In the genomic region with DNA sequence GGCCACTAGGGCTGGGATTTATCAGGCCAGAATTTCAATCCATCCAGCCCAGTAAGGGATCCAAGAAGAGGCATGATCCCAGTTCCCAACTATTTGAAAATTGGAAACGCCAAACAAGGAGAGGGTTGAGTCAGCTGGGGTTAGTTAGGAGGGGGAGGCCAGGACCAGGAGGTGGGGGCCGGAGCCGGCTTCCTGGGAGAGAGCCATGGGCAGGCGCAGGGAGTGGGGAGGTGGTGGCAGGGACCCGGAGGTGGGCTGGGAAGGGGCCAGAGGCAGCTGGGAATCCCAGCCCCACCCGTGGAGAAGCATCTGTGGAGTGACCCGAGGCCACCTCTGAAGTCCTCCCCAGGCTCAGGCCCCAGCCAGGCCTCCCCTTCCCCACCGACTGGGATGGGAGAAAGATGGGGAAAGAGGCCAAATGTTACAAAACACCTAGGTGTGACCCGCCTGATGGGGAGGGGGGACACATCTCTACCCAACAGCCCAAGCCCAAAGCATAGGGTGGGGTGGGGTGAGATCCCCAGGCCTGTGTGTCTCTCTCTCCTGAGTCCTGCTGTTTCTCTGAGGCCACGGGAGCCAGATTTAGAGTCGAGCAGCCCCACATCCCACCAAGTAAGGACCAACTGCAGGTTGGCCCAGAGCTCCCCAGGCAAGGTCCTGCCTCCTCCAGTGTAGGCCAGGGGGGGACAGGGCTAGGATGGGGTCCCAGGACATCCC, we compare ENCODE assay signal across 10 cellular contexts. TPM values are rescaled to one million over a fixed set of nuclear protein-coding genes. Genes with fewer than 3 reads are reported as not detected.
A peak's percentile ranks its signal among the peaks of the same experiment; 100 is the strongest.
DNase-seq lines count a peak whose midpoint lies in the region; ATAC-seq and TF ChIP-seq lines count a peak whose summit lies in the region.
"Had no signal": no experiment of that assay in that cellular context is flagged by ENCODE, and none has a peak within 500 bp of the region (broad histone marks: within the 10 kb centered on the region; RNA-seq: fewer than 3 reads in every experiment).

No MANE protein-coding gene starts in this region.

- H3K36me3 Mint-ChIP-seq in osteocyte (ENCODE audit: unreplicated experiment) = peaks cover 5% of the 10 kb centered on the region

- no peaks in the 10 kb centered on the region for H3K27me3 Mint-ChIP-seq in osteocyte (ENCODE audit: unreplicated experiment)

- H3K4me1 Mint-ChIP-seq in osteocyte (ENCODE audit: unreplicated experiment) = peaks cover 66% of the 10 kb centered on the region

- no peak overlapping the region for H3K4me3 Mint-ChIP-seq in osteocyte (ENCODE audit: unreplicated experiment)

- H3K4me3 ChIP-seq in gastroesophageal sphincter = peak overlapping the region in 1 of 2 donors; percentile 13
- no peak overlapping the region for H3K4me3 ChIP-seq in uterus

- WGBS in gastroesophageal sphincter (ENCODE audit: low coverage in 1 of 2), 2 donors = 0 to 12% methylated on average over 1 to 5 of the region's 11 CpGs

- intact Hi-C loops in uterus (cut with DNase I; ENCODE audit: low total_unique reads) = no loop called here

- TF ChIP-seq POLR2A in gastroesophageal sphincter (IDR thresholded peaks at IDR 0.05) (peak in 1 of 2 donors; percentile 10), uterus (IDR thresholded peaks at IDR 0.05) (peak in 1 of 2 donors; percentile 40)

- TF ChIP-seq CTCF in RWPE1 (conservative IDR thresholded peaks at IDR 0.05; ENCODE audit: low read depth) (no peak), gastroesophageal sphincter (IDR thresholded peaks at IDR 0.05) (peak in 1 of 4 experiments; percentile 6), osteocyte (IDR thresholded peaks at IDR 0.05) (no peak), uterus (IDR thresholded peaks at IDR 0.05) (no peak)

- H3K36me3 ChIP-seq in gastroesophageal sphincter (peaks cover 0 to 5% of the 10 kb centered on the region in 2 donors), uterus (no peaks in the 10 kb centered on the region)

- POLR2A ChIA-PET in RWPE1 (lab: Yijun Ruan, JAX; ENCODE audit: low non-redundant PET) = no interaction called here

- no peaks in the 10 kb centered on the region for H3K27me3 ChIP-seq in gastroesophageal sphincter
- H3K27me3 ChIP-seq in uterus = no peaks in the 10 kb centered on the region

- peaks cover 28 to 98% (median 84%) of the 10 kb centered on the region in 3 donors for H3K4me1 ChIP-seq in gastroesophageal sphincter
- H3K4me1 ChIP-seq in uterus = peaks cover 17 to 62% of the 10 kb centered on the region in 2 donors

- H3K9me3 Mint-ChIP-seq in osteocyte (ENCODE audit: unreplicated experiment) = no peaks in the 10 kb centered on the region

- CTCF ChIA-PET in RWPE1 (lab: Yijun Ruan, JAX) = interaction anchor here (0.7 kb wide), 1 partner anchor 205 kb away, joined by 3 read pairs; no protein-coding TSS in a partner anchor

- DNase-seq in RWPE1 (ENCODE audit: low spot score) (no peak), osteocyte (ENCODE audit: extremely low spot score, unreplicated experiment) (no peak), uterus (peak; percentile 92), HPDE6-E6E7 (ENCODE audit: extremely low spot score) (no peak), ureter (ENCODE audit: low spot score) (no peak)
- DNase-seq: hypothalamus, NCI-H524 had no signal

- H3K27ac Mint-ChIP-seq in osteocyte (ENCODE audit: unreplicated experiment) = peak overlapping the region; percentile 89

- peak overlapping the region; percentile 78 for H3K27ac ChIP-seq in RWPE1
- peak overlapping the region; percentile 95 to 98 (median 96) for H3K27ac ChIP-seq in gastroesophageal sphincter
- H3K27ac ChIP-seq in uterus = peak overlapping the region; percentile 93

- no peaks in the 10 kb centered on the region for H3K9me3 ChIP-seq in gastroesophageal sphincter
- no peaks in the 10 kb centered on the region for H3K9me3 ChIP-seq in uterus

- ATAC-seq in gastroesophageal sphincter (peak; percentile 76), GM19328 (IDR thresholded peaks at IDR 0.05; ENCODE audit: unreplicated experiment) (no peak)

- no peak for TF ChIP-seq EP300 in gastroesophageal sphincter (IDR thresholded peaks at IDR 0.05)

RNA-seq across cellular contexts. Expression of gene HSPG2, which starts 10.1 kb away (rescaled TPM):
- 1,000 to 10,000 TPM in 1 of 4 donors, 100 to 1,000 TPM in 3; 311 to 1,021 (median 351) TPM for total RNA-seq in gastroesophageal sphincter
- total RNA-seq in osteocyte = 197 and 230 TPM in 2 replicates
- 100 to 1,000 TPM in 3 of 4 donors, 10 to 100 TPM in 1; 96.8 to 677 (median 290) TPM for total RNA-seq in uterus
- 298 TPM for total RNA-seq in ureter

RNA-seq across cellular contexts. Expression of gene CELA3B, which starts 49.9 kb away (rescaled TPM):
- total RNA-seq in gastroesophageal sphincter = not detected
- total RNA-seq in osteocyte = not detected in 2 replicates
- under 1 TPM in 1 of 4 donors, not detected in 3; 0.35 TPM for total RNA-seq in uterus
- total RNA-seq in ureter = not detected
- total RNA-seq: activated CD8-positive, alpha-beta memory T cell treated with anti-CD3 and anti-CD28 coated beads for 36 hours had no signal

Comparison
In these comparisons a context has a peak if more than half of its experiments do, and no peak if none do; other contexts are left out.
1. DNase-seq: peak in uterus (2 of 2); none in RWPE1 (single experiment), osteocyte (single experiment), HPDE6-E6E7 (single experiment) and ureter (single experiment).
2. Peak in every context shown above with its lines, with median percentiles within 50 percentile points of each other: H3K27ac ChIP-seq.